In the genomic region with DNA sequence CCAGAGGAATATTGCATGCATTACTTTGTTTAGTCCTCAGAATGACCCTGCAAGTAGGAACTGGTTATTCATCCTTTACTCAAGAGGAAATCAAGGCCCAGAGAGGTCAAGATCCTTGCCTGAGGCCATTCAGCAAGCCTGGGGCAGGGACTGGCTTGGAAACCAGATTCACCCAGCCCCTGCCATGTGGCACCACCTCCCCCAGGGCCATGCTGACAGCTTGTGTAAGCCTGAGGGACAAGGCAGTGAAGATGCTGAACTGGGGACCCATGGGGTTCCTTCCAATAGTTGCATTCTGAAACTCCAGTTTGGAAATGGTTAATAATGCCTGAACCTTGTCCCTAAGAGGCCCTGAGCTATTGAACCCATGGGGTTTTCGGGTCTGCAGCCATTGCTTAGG, we compare ENCODE assay signal across 9 cellular contexts.
"Had no signal": no experiment of that assay in that cellular context is flagged by ENCODE, and none has a peak within 500 bp of the region (broad histone marks: within the 10 kb centered on the region; RNA-seq: fewer than 3 reads in every experiment).

No MANE protein-coding gene starts in this region.

- ATAC-seq: HCT116, K562 had no signal

- H3K27ac Mint-ChIP-seq: HFFc6 had no signal

- H3K9me3 ChIP-seq: HAP-1 had no signal

- H3K4me3 Mint-ChIP-seq: HFFc6 had no signal

- DNase-seq: GM23248, GOT3, H7, HFFc6, IMR-90 had no signal

- H3K9ac ChIP-seq: GM23248 had no signal

- H3K9me3 Mint-ChIP-seq: HFFc6 had no signal

- H3K4me3 ChIP-seq: GM23248, HAP-1, K562 had no signal

- FAIRE-seq: K562 had no signal

- H2AFZ ChIP-seq: GM23248 had no signal

- H3K27ac ChIP-seq: GM23248, HL-60 had no signal
